ENCODE assay signal across 20 cellular contexts in genomic region chr17:37564252-37564651, GRCh38. TPM values are rescaled to one million over a fixed set of nuclear protein-coding genes. Genes with fewer than 3 reads are reported as not detected.
A peak's percentile ranks its signal among the peaks of the same experiment; 100 is the strongest.
DNase-seq lines count a peak whose midpoint lies in the region; ATAC-seq lines count a peak whose summit lies in the region.
"Had no signal": no experiment of that assay in that cellular context is flagged by ENCODE, and none has a peak within 500 bp of the region (broad histone marks: within the 10 kb centered on the region; RNA-seq: fewer than 3 reads in every experiment).

No MANE protein-coding gene starts in this region.

- no peak overlapping the region for H3K27ac ChIP-seq in GM23248
- H3K27ac ChIP-seq: BLaER1 treated with 17β-estradiol and CSF1 and Interleukin-3, amounts not matched to agents 10 nM and 100 nM; HL-60; pancreas; right atrium auricular region had no signal

- no peaks in the 10 kb centered on the region for H3K4me1 ChIP-seq in GM23248 (ENCODE audit: insufficient read depth)
- H3K4me1 ChIP-seq: pancreas, right atrium auricular region had no signal

- in situ Hi-C loops in GM23248 (cut with MboI): no loop called here

- ATAC-seq in effector memory CD8-positive, alpha-beta T cell (replicated peaks): no peak
- peak; percentile 66 for ATAC-seq in stimulated activated effector memory CD8-positive, alpha-beta T cell treated with anti-CD3 and anti-CD28 coated beads, Interleukin-12 subunit alpha, Interleukin-12 subunit beta, amount 100 ng/mL, for 72 hours
- no peak for ATAC-seq in HG03045 (IDR thresholded peaks at IDR 0.05; ENCODE audit: unreplicated experiment)
- no peak for ATAC-seq in Right ventricle myocardium superior (ENCODE audit: poor library complexity)
- ATAC-seq: pancreas had no signal

- peak overlapping the region; percentile 19 for H3K27ac Mint-ChIP-seq in activated naive CD4-positive, alpha-beta T cell treated with anti-CD3 and anti-CD28 coated beads, Interleukin-2, amount 50 U/mL, for 24 hours
- peak overlapping the region; percentile 73 to 80 for H3K27ac Mint-ChIP-seq in effector memory CD8-positive, alpha-beta T cell
- peak overlapping the region; percentile 93 for H3K27ac Mint-ChIP-seq in stimulated activated effector memory CD8-positive, alpha-beta T cell treated with anti-CD3 and anti-CD28 coated beads, Interleukin-12 subunit alpha, Interleukin-12 subunit beta, amount 100 ng/mL, for 72 hours

- H3K27me3 Mint-ChIP-seq in activated naive CD4-positive, alpha-beta T cell treated with anti-CD3 and anti-CD28 coated beads, Interleukin-2, amount 50 U/mL, for 24 hours: no peaks in the 10 kb centered on the region
- no peaks in the 10 kb centered on the region for H3K27me3 Mint-ChIP-seq in effector memory CD8-positive, alpha-beta T cell

- no peak overlapping the region for H3K4me3 ChIP-seq in GM23248
- H3K4me3 ChIP-seq: BLaER1 treated with 17β-estradiol and CSF1 and Interleukin-3, amounts not matched to agents 10 nM and 100 nM; pancreas; right atrium auricular region had no signal

- peaks cover 46% of the 10 kb centered on the region for H3K36me3 ChIP-seq in GM23248 (ENCODE audit: low read depth)

- no peak overlapping the region for H3K9ac ChIP-seq in GM23248
- H3K9ac ChIP-seq: BLaER1 treated with 17β-estradiol and CSF1 and Interleukin-3, amounts not matched to agents 10 nM and 100 nM had no signal

- H3K4me3 Mint-ChIP-seq in activated naive CD4-positive, alpha-beta T cell treated with anti-CD3 and anti-CD28 coated beads, Interleukin-2, amount 50 U/mL, for 24 hours: no peak overlapping the region
- no peak overlapping the region for H3K4me3 Mint-ChIP-seq in effector memory CD8-positive, alpha-beta T cell
- H3K4me3 Mint-ChIP-seq in stimulated activated effector memory CD8-positive, alpha-beta T cell treated with anti-CD3 and anti-CD28 coated beads, Interleukin-12 subunit alpha, Interleukin-12 subunit beta, amount 100 ng/mL, for 72 hours: no peak overlapping the region

- H3K4me1 Mint-ChIP-seq in activated naive CD4-positive, alpha-beta T cell treated with anti-CD3 and anti-CD28 coated beads, Interleukin-2, amount 50 U/mL, for 24 hours: peaks cover 23% of the 10 kb centered on the region
- peaks cover 5 to 14% of the 10 kb centered on the region in 2 donors for H3K4me1 Mint-ChIP-seq in effector memory CD8-positive, alpha-beta T cell (ENCODE audit: low read depth in 2 of 2)
- peaks cover 19% of the 10 kb centered on the region for H3K4me1 Mint-ChIP-seq in stimulated activated effector memory CD8-positive, alpha-beta T cell treated with anti-CD3 and anti-CD28 coated beads, Interleukin-12 subunit alpha, Interleukin-12 subunit beta, amount 100 ng/mL, for 72 hours

- H4K20me1 ChIP-seq in GM23248 (ENCODE audit: insufficient read depth): no peaks in the 10 kb centered on the region

- H3K9me2 ChIP-seq in GM23248 (ENCODE audit: insufficient read depth): no peaks in the 10 kb centered on the region

- no peaks in the 10 kb centered on the region for H3K79me2 ChIP-seq in GM23248 (ENCODE audit: insufficient read depth)

- WGBS in GM23248 (ENCODE audit: low coverage in 1 of 2, low lambda C conversion rate in 2 of 2, missing lambda C conversion rate in 2 of 2), 2 experiments: 97 to 100% methylated on average over 3 of the region's 3 CpGs

- H3K36me3 Mint-ChIP-seq in activated naive CD4-positive, alpha-beta T cell treated with anti-CD3 and anti-CD28 coated beads, Interleukin-2, amount 50 U/mL, for 24 hours: peaks cover 18% of the 10 kb centered on the region
- H3K36me3 Mint-ChIP-seq in effector memory CD8-positive, alpha-beta T cell (ENCODE audit: insufficient read depth): peaks cover 86% of the 10 kb centered on the region
- H3K36me3 Mint-ChIP-seq in stimulated activated effector memory CD8-positive, alpha-beta T cell treated with anti-CD3 and anti-CD28 coated beads, Interleukin-12 subunit alpha, Interleukin-12 subunit beta, amount 100 ng/mL, for 72 hours: peaks cover 93% of the 10 kb centered on the region

- no peaks in the 10 kb centered on the region for H3K27me3 ChIP-seq in GM23248 (replicated peaks; ENCODE audit: insufficient read depth)
- H3K27me3 ChIP-seq: BLaER1 treated with 17β-estradiol and CSF1 and Interleukin-3, amounts not matched to agents 10 nM and 100 nM; pancreas; right atrium auricular region had no signal

- H3K4me2 ChIP-seq in GM23248 (ENCODE audit: unreplicated experiment): no peak overlapping the region
- H3K4me2 ChIP-seq: BLaER1 treated with 17β-estradiol and CSF1 and Interleukin-3, amounts not matched to agents 10 nM and 100 nM had no signal

- H2AFZ ChIP-seq in GM23248: no peak overlapping the region

- no peaks in the 10 kb centered on the region for H3F3A ChIP-seq in GM23248 (ENCODE audit: insufficient read depth)

- H3K9me3 Mint-ChIP-seq in activated naive CD4-positive, alpha-beta T cell treated with anti-CD3 and anti-CD28 coated beads, Interleukin-2, amount 50 U/mL, for 24 hours: no peaks in the 10 kb centered on the region
- no peaks in the 10 kb centered on the region for H3K9me3 Mint-ChIP-seq in effector memory CD8-positive, alpha-beta T cell
- no peaks in the 10 kb centered on the region for H3K9me3 Mint-ChIP-seq in stimulated activated effector memory CD8-positive, alpha-beta T cell treated with anti-CD3 and anti-CD28 coated beads, Interleukin-12 subunit alpha, Interleukin-12 subunit beta, amount 100 ng/mL, for 72 hours

- no peak for DNase-seq in activated naive CD4-positive, alpha-beta T cell treated with Interleukin-2 at 50 U/mL for 16 hours
- peak; percentile 17 for DNase-seq in GM23248
- no peak for DNase-seq in effector memory CD8-positive, alpha-beta T cell
- no peak for DNase-seq in stimulated activated effector memory CD8-positive, alpha-beta T cell treated with anti-CD3 and anti-CD28 coated beads, Interleukin-12 subunit alpha, Interleukin-12 subunit beta, amount 100 ng/mL, for 72 hours (ENCODE audit: low spot score in 2 of 2)
- no peak for DNase-seq in Right ventricle myocardium superior
- DNase-seq: activated CD4-positive, alpha-beta T cell treated with anti-CD3 and anti-CD28 coated beads for 48 hours; activated effector memory CD4-positive, alpha-beta T cell treated with anti-CD3 and anti-CD28 coated beads, Interleukin-2, amount 50 U/mL, for 16 hours; amygdala; NCI-H1417 treated with DMSO at 0.1 percent for 48 hours; NCI-H446; NCI-H774; pancreas; RPMI8226; stimulated activated CD4-positive, alpha-beta T cell treated with anti-CD3 and anti-CD28 coated beads, Interleukin-2, amount 100 ng/mL, for 24 hours; trophoblast cell had no signal

- intact Hi-C loops in Right ventricle myocardium superior (cut with DNase I): no loop called here

- H3K9me3 ChIP-seq in GM23248 (ENCODE audit: low read depth): no peaks in the 10 kb centered on the region
- H3K9me3 ChIP-seq: pancreas, right atrium auricular region had no signal

RNA-seq across cellular contexts. Expression of gene SYNRG, which starts 45.0 kb away (rescaled TPM):
- total RNA-seq in GM23248 (2014; rRNA removed; shearing (Covaris generic)): 5.6 TPM in 2 replicates
- polyA plus RNA-seq in GM23248 (2016; fragmentation: Nextera tagmentation; extraction: Ambion mirVana): 12.1 and 13.1 TPM in 2 replicates
- 32.6 TPM for total RNA-seq in Right ventricle myocardium superior

Comparison
In these comparisons a context has a peak if more than half of its experiments do, and no peak if none do; other contexts are left out.
1. H3K27ac Mint-ChIP-seq: peak in every context shown above with its lines; median percentile 93 in stimulated activated effector memory CD8-positive, alpha-beta T cell treated with anti-CD3 and anti-CD28 coated beads, Interleukin-12 subunit alpha, Interleukin-12 subunit beta, amount 100 ng/mL, for 72 hours; 76 in effector memory CD8-positive, alpha-beta T cell; 19 in activated naive CD4-positive, alpha-beta T cell treated with anti-CD3 and anti-CD28 coated beads, Interleukin-2, amount 50 U/mL, for 24 hours.